ENCODE assay signal across 17 cellular contexts in genomic region chr1:9670085-9670484, GRCh38. TPM values are rescaled to one million over a fixed set of nuclear protein-coding genes. Genes with fewer than 3 reads are reported as not detected.
A peak's percentile ranks its signal among the peaks of the same experiment; 100 is the strongest.
DNase-seq lines count a peak whose midpoint lies in the region; ATAC-seq and TF ChIP-seq lines count a peak whose summit lies in the region.
"Had no signal": no experiment of that assay in that cellular context is flagged by ENCODE, and none has a peak within 500 bp of the region (broad histone marks: within the 10 kb centered on the region; RNA-seq: fewer than 3 reads in every experiment).

No MANE protein-coding gene starts in this region.

- H3K79me2 ChIP-seq in OCI-LY3 (ENCODE audit: low read length) = peaks cover 99% of the 10 kb centered on the region

- intact Hi-C loops in dendritic cell treated with granulocyte-macrophage colony-stimulating factor and Interleukin-4, amounts not matched to agents 40 ng/mL and 50 ng/mL, for 4 days (cut with micrococcal nuclease) = loop anchor here (1.0 kb wide), 1 partner anchor 43 kb away; no protein-coding TSS in a partner anchor

- H3K4me3 Mint-ChIP-seq in CD4-positive, CD25-positive, alpha-beta regulatory T cell = peak overlapping the region in 1 of 4 donors; percentile 56
- peak overlapping the region; percentile 51 for H3K4me3 Mint-ChIP-seq in dendritic cell treated with granulocyte-macrophage colony-stimulating factor and Interleukin-4, amounts not matched to agents 40 ng/mL and 50 ng/mL, for 4 days
- H3K4me3 Mint-ChIP-seq: neural crest cell had no signal

- in situ Hi-C loops in brain microvascular endothelial cell (cut with HindIII; ENCODE audit: low pct_ligation_motif_present, low sequenced_read_pairs) = no loop called here

- H3K9me3 ChIP-seq in CD4-positive, CD25-positive, alpha-beta regulatory T cell (ENCODE audit: control insufficient read depth in 2 of 2, low read length in 2 of 2) = no peaks in the 10 kb centered on the region
- no peaks in the 10 kb centered on the region for H3K9me3 ChIP-seq in OCI-LY3 (ENCODE audit: insufficient read depth, low read length)
- H3K9me3 ChIP-seq: gastroesophageal sphincter, upper lobe of left lung had no signal

- no peak overlapping the region for H3K4me3 ChIP-seq in CD4-positive, CD25-positive, alpha-beta regulatory T cell (ENCODE audit: low read depth, low read length)
- H3K4me3 ChIP-seq in OCI-LY3 (ENCODE audit: low read length) (no peak overlapping the region), brain microvascular endothelial cell (ENCODE audit: low read depth, low read length) (no peak overlapping the region)
- H3K4me3 ChIP-seq: gastroesophageal sphincter, lung, upper lobe of left lung had no signal

- no peak overlapping the region for H3K9ac ChIP-seq in OCI-LY3 (ENCODE audit: low read length)

- TF ChIP-seq CTCF in GM10266 (IDR thresholded peaks at IDR 0.05; ENCODE audit: control insufficient read depth, insufficient read depth, low read depth, missing control alignments) (no peak), OCI-LY3 (IDR thresholded peaks at IDR 0.05; ENCODE audit: low read depth, low read length) (no peak), brain microvascular endothelial cell (IDR thresholded peaks at IDR 0.05; ENCODE audit: low read depth, low read length, missing control alignments) (no peak)

- no peaks in the 10 kb centered on the region for H3K27me3 Mint-ChIP-seq in CD4-positive, CD25-positive, alpha-beta regulatory T cell
- H3K27me3 Mint-ChIP-seq in dendritic cell treated with granulocyte-macrophage colony-stimulating factor and Interleukin-4, amounts not matched to agents 40 ng/mL and 50 ng/mL, for 4 days = no peaks in the 10 kb centered on the region

- no peak overlapping the region for H3K4me2 ChIP-seq in OCI-LY3 (ENCODE audit: low read length)

- H3K27ac ChIP-seq in CD4-positive, CD25-positive, alpha-beta regulatory T cell (ENCODE audit: insufficient read depth, low read length, poor library complexity, severe bottlenecking) = no peak overlapping the region
- H3K27ac ChIP-seq in OCI-LY3 (ENCODE audit: low read length) = peak overlapping the region; percentile 6; the same call in 1 of the 2 replicates
- no peak overlapping the region for H3K27ac ChIP-seq in brain microvascular endothelial cell
- no peak overlapping the region for H3K27ac ChIP-seq in caudate nucleus (ENCODE audit: low read depth, low read length)
- H3K27ac ChIP-seq: C4-2B, gastroesophageal sphincter, upper lobe of left lung had no signal

- peak overlapping the region; percentile 22 to 86 (median 71) for H3K27ac Mint-ChIP-seq in CD4-positive, CD25-positive, alpha-beta regulatory T cell
- peak overlapping the region; percentile 73 for H3K27ac Mint-ChIP-seq in dendritic cell treated with granulocyte-macrophage colony-stimulating factor and Interleukin-4, amounts not matched to agents 40 ng/mL and 50 ng/mL, for 4 days

- ATAC-seq in CD4-positive, CD25-positive, alpha-beta regulatory T cell (ENCODE audit: low read depth in 2 of 2) = no peak
- ATAC-seq: gastroesophageal sphincter, HepG2, Panc1 had no signal

- H3K9me3 Mint-ChIP-seq in CD4-positive, CD25-positive, alpha-beta regulatory T cell = no peaks in the 10 kb centered on the region
- H3K9me3 Mint-ChIP-seq in dendritic cell treated with granulocyte-macrophage colony-stimulating factor and Interleukin-4, amounts not matched to agents 40 ng/mL and 50 ng/mL, for 4 days = no peaks in the 10 kb centered on the region
- H3K9me3 Mint-ChIP-seq: neural crest cell had no signal

- H3K36me3 ChIP-seq in CD4-positive, CD25-positive, alpha-beta regulatory T cell (ENCODE audit: control insufficient read depth, insufficient read depth, low read length) = peaks cover 66% of the 10 kb centered on the region
- peaks cover 37% of the 10 kb centered on the region for H3K36me3 ChIP-seq in OCI-LY3 (replicated peaks; ENCODE audit: low read depth, low read length)
- no peaks in the 10 kb centered on the region for H3K36me3 ChIP-seq in brain microvascular endothelial cell (replicated peaks)
- H3K36me3 ChIP-seq: gastroesophageal sphincter, upper lobe of left lung had no signal

- H3K4me1 Mint-ChIP-seq in CD4-positive, CD25-positive, alpha-beta regulatory T cell = peaks cover 22 to 71% (median 37%) of the 10 kb centered on the region in 4 donors
- H3K4me1 Mint-ChIP-seq in dendritic cell treated with granulocyte-macrophage colony-stimulating factor and Interleukin-4, amounts not matched to agents 40 ng/mL and 50 ng/mL, for 4 days (ENCODE audit: low read depth) = peaks cover 53% of the 10 kb centered on the region
- H3K4me1 Mint-ChIP-seq: neural crest cell had no signal

- H4K20me1 ChIP-seq in OCI-LY3 (ENCODE audit: insufficient read depth, low read length) = peaks cover 66% of the 10 kb centered on the region

- no peaks in the 10 kb centered on the region for H3K27me3 ChIP-seq in CD4-positive, CD25-positive, alpha-beta regulatory T cell (ENCODE audit: control insufficient read depth, insufficient read depth, low read length)
- H3K27me3 ChIP-seq in OCI-LY3 (ENCODE audit: low read depth, low read length) = no peaks in the 10 kb centered on the region
- H3K27me3 ChIP-seq in brain microvascular endothelial cell (replicated peaks) = no peaks in the 10 kb centered on the region
- H3K27me3 ChIP-seq: upper lobe of left lung had no signal

- H3K4me1 ChIP-seq in CD4-positive, CD25-positive, alpha-beta regulatory T cell (ENCODE audit: control insufficient read depth, insufficient read depth, low read length, poor library complexity, severe bottlenecking) = peaks cover 46% of the 10 kb centered on the region
- H3K4me1 ChIP-seq in OCI-LY3 (ENCODE audit: low read length) = peaks cover 23% of the 10 kb centered on the region
- H3K4me1 ChIP-seq: gastroesophageal sphincter had no signal

- no peak for DNase-seq in CD4-positive, CD25-positive, alpha-beta regulatory T cell
- peak; percentile 55 for DNase-seq in GM10266 (ENCODE audit: extremely low spot score)
- DNase-seq in brain microvascular endothelial cell = no peak
- DNase-seq in caudate nucleus (lab: John Stamatoyannopoulos, UW) = no peak
- no peak for DNase-seq in globus pallidus (ENCODE audit: low spot score)
- DNase-seq: activated CD4-positive, alpha-beta T cell treated with anti-CD3 and anti-CD28 coated beads for 4 hours; NCI-H1436 treated with DMSO at 0.1 percent for 48 hours; NCI-H510A treated with DMSO at 0.1 percent for 48 hours; upper lobe of left lung had no signal

- peaks cover 25% of the 10 kb centered on the region for H3K36me3 Mint-ChIP-seq in CD4-positive, CD25-positive, alpha-beta regulatory T cell
- H3K36me3 Mint-ChIP-seq in dendritic cell treated with granulocyte-macrophage colony-stimulating factor and Interleukin-4, amounts not matched to agents 40 ng/mL and 50 ng/mL, for 4 days (ENCODE audit: low read depth) = peaks cover 85% of the 10 kb centered on the region

- no peak overlapping the region for H2AFZ ChIP-seq in OCI-LY3 (ENCODE audit: low read depth, low read length)

RNA-seq across cellular contexts. Expression of gene PIK3CD, which starts 18.6 kb away (rescaled TPM):
- total RNA-seq in CD4-positive, CD25-positive, alpha-beta regulatory T cell = 187 TPM
- polyA plus RNA-seq in CD4-positive, CD25-positive, alpha-beta regulatory T cell = 10 to 100 TPM; 47.3 to 63.2 (median 52.5) TPM
